ENCODE assay signal across 8 cellular contexts in genomic region chr15:31869640-31870335, GRCh38. TPM values are rescaled to one million over a fixed set of nuclear protein-coding genes. Genes with fewer than 3 reads are reported as not detected.
DNase-seq lines count a peak whose midpoint lies in the region; ATAC-seq and TF ChIP-seq lines count a peak whose summit lies in the region.

No MANE protein-coding gene starts in this region.

- H3K27ac ChIP-seq in transverse colon = peak overlapping the region in 2 of 4 donors; percentile 34 to 88

- intact Hi-C loops in transverse colon (cut with DNase I; ENCODE audit: low total_unique reads) = no loop called here

- peaks cover 0 to 15% (median 7%) of the 10 kb centered on the region in 4 donors for H3K4me1 ChIP-seq in transverse colon

- H3K9me3 ChIP-seq in transverse colon = no peaks in the 10 kb centered on the region

- peak; percentile 9 for ATAC-seq in GM19372 (IDR thresholded peaks at IDR 0.05; ENCODE audit: low read depth, unreplicated experiment)
- ATAC-seq in HG03354 (IDR thresholded peaks at IDR 0.05; ENCODE audit: poor library complexity, severe bottlenecking, unreplicated experiment) = peak; percentile 28
- no peak for ATAC-seq in GM18861 (IDR thresholded peaks at IDR 0.05; ENCODE audit: unreplicated experiment)

- peak; percentile 2 for DNase-seq in central memory CD4-positive, alpha-beta T cell
- DNase-seq in medulla oblongata (ENCODE audit: extremely low spot score) = peak; percentile 53
- DNase-seq in transverse colon = peak; percentile 24
- no peak for DNase-seq in activated CD4-positive, CD25-positive, alpha-beta regulatory T cell treated with anti-CD3 and anti-CD28 coated beads, Interleukin-2, amount 50 U/mL, for 72 hours
- DNase-seq in NCI-H774 (lab: John Stamatoyannopoulos, UW) = no peak

- in situ Hi-C loops in transverse colon (cut with MboI; ENCODE audit: low pct_ligation_motif_present in 1 of 4, low pct_unique_long_range_greater_than_20kb in 1 of 4, low sequenced_read_pairs in 3 of 4) = no loop called here

- TF ChIP-seq POLR2A in transverse colon (IDR thresholded peaks at IDR 0.05) = no peak

- 15 to 20% methylated on average over 3 to 6 of the region's 65 CpGs for WGBS in transverse colon (ENCODE audit: low coverage in 1 of 2), 2 donors

- TF ChIP-seq EP300 in transverse colon (IDR thresholded peaks at IDR 0.05; ENCODE audit: low read depth) = no peak

- no peaks in the 10 kb centered on the region for H3K36me3 ChIP-seq in transverse colon

- peak overlapping the region in 3 of 4 donors; percentile 62 to 87 (median 81) for H3K4me3 ChIP-seq in transverse colon

- TF ChIP-seq CTCF in transverse colon (IDR thresholded peaks at IDR 0.05) = no peak

- H3K27me3 ChIP-seq in transverse colon = no peaks in the 10 kb centered on the region

RNA-seq across cellular contexts. Expression of gene OTUD7A, which starts 0.7 kb away (rescaled TPM):
- 10 to 100 TPM in 3 of 4 donors, 1 to 10 TPM in 1; 8.6 to 62.5 (median 22.2) TPM for total RNA-seq in transverse colon

Comparison
In these comparisons a context has a peak if more than half of its experiments do, and no peak if none do; other contexts are left out.
1. DNase-seq: peak in central memory CD4-positive, alpha-beta T cell (single experiment), medulla oblongata (single experiment) and transverse colon (single experiment); none in activated CD4-positive, CD25-positive, alpha-beta regulatory T cell treated with anti-CD3 and anti-CD28 coated beads, Interleukin-2, amount 50 U/mL, for 72 hours (single experiment) and NCI-H774 (single experiment).